ENCODE assay signal across 1 cellular context in genomic region chr13:36345438-36346221, GRCh38.
TF ChIP-seq lines count a peak whose summit lies in the region.

No MANE protein-coding gene starts in this region.

TF ChIP-seq in K562, 482 proteins besides CTCF, POLR2A, EP300 and RAD21 (continued from another document):
- TF ChIP-seq CEBPG (CRISPR knock-in tag; IDR thresholded peaks at IDR 0.05), result peak; percentile 33; the same call in 1 of the 2 replicates
- TF ChIP-seq CEBPG (tag; conservative IDR thresholded peaks at IDR 0.05 in 1 of 2, IDR thresholded peaks at IDR 0.05 in 1 of 2), result peak in 1 of 2 experiments; percentile 47; a peak in 2 of 4 replicates
- TF ChIP-seq RFX7 (CRISPR knock-in tag; IDR thresholded peaks at IDR 0.05), result no peak
- TF ChIP-seq GATAD2B (IDR thresholded peaks at IDR 0.05; ENCODE audit: borderline replicate concordance), result no peak
- peak; percentile 60 for TF ChIP-seq EP400 (IDR thresholded peaks at IDR 0.05)
- TF ChIP-seq ATF7 (IDR thresholded peaks at IDR 0.05), result 0 out of 2 replicates have a peak, but pooled peaks have one; percentile 13
- no peak for TF ChIP-seq TCFL5 (CRISPR knock-in tag; conservative IDR thresholded peaks at IDR 0.05)
- 0 out of 2 replicates have a peak, but pooled peaks have one; percentile 20 for TF ChIP-seq GABPB1 (CRISPR knock-in tag; IDR thresholded peaks at IDR 0.05)
- TF ChIP-seq ARID1B (IDR thresholded peaks at IDR 0.05), result peak; percentile 16; the same call in 1 of the 2 replicates
- peak; percentile 57; the same call in 1 of the 2 replicates for TF ChIP-seq PYGO2 (tag; IDR thresholded peaks at IDR 0.05)
- 0 out of 2 replicates have a peak, but pooled peaks have one; percentile 31 for TF ChIP-seq HMGXB4 (CRISPR knock-in tag; IDR thresholded peaks at IDR 0.05)
- TF ChIP-seq RREB1 (CRISPR knock-in tag; IDR thresholded peaks at IDR 0.05), result no peak
- TF ChIP-seq TAF7 (tag; IDR thresholded peaks at IDR 0.05), result 0 out of 2 replicates have a peak, but pooled peaks have one; percentile 30
- no peak for TF ChIP-seq IRF2 (CRISPR knock-in tag; IDR thresholded peaks at IDR 0.05)
- no peak for TF ChIP-seq SMAD4 (CRISPR knock-in tag; conservative IDR thresholded peaks at IDR 0.05)
- TF ChIP-seq SUPT5H (IDR thresholded peaks at IDR 0.05), result peak; percentile 61
- peak; percentile 91 for TF ChIP-seq BACH1 (tag; IDR thresholded peaks at IDR 0.05)
- no peak for TF ChIP-seq ARID3A (IDR thresholded peaks at IDR 0.05; ENCODE audit: borderline replicate concordance, low read depth, low read length)
- TF ChIP-seq TEAD4 (IDR thresholded peaks at IDR 0.05; ENCODE audit: low read length), result peak; percentile 72
- no peak for TF ChIP-seq TEAD4 (CRISPR knock-in tag; IDR thresholded peaks at IDR 0.05; ENCODE audit: borderline replicate concordance)
- peak; percentile 90 for TF ChIP-seq CREM (IDR thresholded peaks at IDR 0.05; ENCODE audit: low read depth)
- peak; percentile 26; the same call in 1 of the 2 replicates for TF ChIP-seq DPF2 (IDR thresholded peaks at IDR 0.05)
- TF ChIP-seq ZNF639 (CRISPR knock-in tag; conservative IDR thresholded peaks at IDR 0.05 in 1 of 2, IDR thresholded peaks at IDR 0.05 in 1 of 2), result 0 out of 4 replicates have a peak, but pooled peaks of 1 of the 2 experiments have one; percentile 16
- TF ChIP-seq FOXK2 (conservative IDR thresholded peaks at IDR 0.05 in 1 of 2, IDR thresholded peaks at IDR 0.05 in 1 of 2; ENCODE audit: low read depth in 2 of 2), result peak; percentile 55 to 58; a peak in 2 of 4 replicates
- no peak for TF ChIP-seq ATF1 (CRISPR knock-in tag; IDR thresholded peaks at IDR 0.05)
- peak; percentile 82 for TF ChIP-seq ATF1 (tag; IDR thresholded peaks at IDR 0.05)
- TF ChIP-seq MAFK (IDR thresholded peaks at IDR 0.05; ENCODE audit: low read length), result peak; percentile 74
- TF ChIP-seq NFE2 (IDR thresholded peaks at IDR 0.05; ENCODE audit: low read depth), result peak; percentile 88
- TF ChIP-seq ZNF384 (IDR thresholded peaks at IDR 0.05; ENCODE audit: low read depth, low read length), result no peak
